In genomic region chr7:102431617-102432298, GRCh38 we compare ENCODE assay signal across 1 cellular context.
TF ChIP-seq lines count a peak whose summit lies in the region.

No MANE protein-coding gene starts in this region.

TF ChIP-seq in HepG2, 621 proteins besides CTCF, POLR2A, EP300 and RAD21:
- TF ChIP-seq, protein P1, sequence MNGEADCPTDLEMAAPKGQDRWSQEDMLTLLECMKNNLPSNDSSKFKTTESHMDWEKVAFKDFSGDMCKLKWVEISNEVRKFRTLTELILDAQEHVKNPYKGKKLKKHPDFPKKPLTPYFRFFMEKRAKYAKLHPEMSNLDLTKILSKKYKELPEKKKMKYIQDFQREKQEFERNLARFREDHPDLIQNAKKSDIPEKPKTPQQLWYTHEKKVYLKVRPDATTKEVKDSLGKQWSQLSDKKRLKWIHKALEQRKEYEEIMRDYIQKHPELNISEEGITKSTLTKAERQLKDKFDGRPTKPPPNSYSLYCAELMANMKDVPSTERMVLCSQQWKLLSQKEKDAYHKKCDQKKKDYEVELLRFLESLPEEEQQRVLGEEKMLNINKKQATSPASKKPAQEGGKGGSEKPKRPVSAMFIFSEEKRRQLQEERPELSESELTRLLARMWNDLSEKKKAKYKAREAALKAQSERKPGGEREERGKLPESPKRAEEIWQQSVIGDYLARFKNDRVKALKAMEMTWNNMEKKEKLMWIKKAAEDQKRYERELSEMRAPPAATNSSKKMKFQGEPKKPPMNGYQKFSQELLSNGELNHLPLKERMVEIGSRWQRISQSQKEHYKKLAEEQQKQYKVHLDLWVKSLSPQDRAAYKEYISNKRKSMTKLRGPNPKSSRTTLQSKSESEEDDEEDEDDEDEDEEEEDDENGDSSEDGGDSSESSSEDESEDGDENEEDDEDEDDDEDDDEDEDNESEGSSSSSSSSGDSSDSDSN (CRISPR knock-in tag; IDR thresholded peaks at IDR 0.05) = 0 out of 2 replicates have a peak, but pooled peaks have one; percentile 20
- peak; percentile 66; the same call in 1 of the 2 replicates for TF ChIP-seq ZNF770 (CRISPR knock-in tag; IDR thresholded peaks at IDR 0.05)
- TF ChIP-seq ZSCAN21 (CRISPR knock-in tag; IDR thresholded peaks at IDR 0.05; ENCODE audit: borderline replicate concordance) = no peak
- TF ChIP-seq ZBTB7B (CRISPR knock-in tag; IDR thresholded peaks at IDR 0.05) = 0 out of 2 replicates have a peak, but pooled peaks have one; percentile 24
- TF ChIP-seq FOXK1 (CRISPR knock-in tag; IDR thresholded peaks at IDR 0.05; ENCODE audit: borderline replicate concordance, low read depth) = no peak
- no peak for TF ChIP-seq ZNF576 (CRISPR knock-in tag; IDR thresholded peaks at IDR 0.05)
- TF ChIP-seq ZNF749 (CRISPR knock-in tag; IDR thresholded peaks at IDR 0.05; ENCODE audit: borderline replicate concordance) = no peak
- no peak for TF ChIP-seq FOSL1 (CRISPR knock-in tag; IDR thresholded peaks at IDR 0.05; ENCODE audit: borderline replicate concordance)
- TF ChIP-seq ZBTB8A (CRISPR knock-in tag; IDR thresholded peaks at IDR 0.05; ENCODE audit: borderline replicate concordance, low read depth) = no peak
- no peak for TF ChIP-seq ZNF83 (CRISPR knock-in tag; IDR thresholded peaks at IDR 0.05; ENCODE audit: borderline replicate concordance)
- TF ChIP-seq ETV5 (CRISPR knock-in tag; IDR thresholded peaks at IDR 0.05; ENCODE audit: borderline replicate concordance) = peak; percentile 9; the same call in 1 of the 2 replicates
- TF ChIP-seq HNRNPL (IDR thresholded peaks at IDR 0.05; ENCODE audit: low read depth, low read length) = 0 out of 2 replicates have a peak, but pooled peaks have one; percentile 26
- TF ChIP-seq, protein P2, sequence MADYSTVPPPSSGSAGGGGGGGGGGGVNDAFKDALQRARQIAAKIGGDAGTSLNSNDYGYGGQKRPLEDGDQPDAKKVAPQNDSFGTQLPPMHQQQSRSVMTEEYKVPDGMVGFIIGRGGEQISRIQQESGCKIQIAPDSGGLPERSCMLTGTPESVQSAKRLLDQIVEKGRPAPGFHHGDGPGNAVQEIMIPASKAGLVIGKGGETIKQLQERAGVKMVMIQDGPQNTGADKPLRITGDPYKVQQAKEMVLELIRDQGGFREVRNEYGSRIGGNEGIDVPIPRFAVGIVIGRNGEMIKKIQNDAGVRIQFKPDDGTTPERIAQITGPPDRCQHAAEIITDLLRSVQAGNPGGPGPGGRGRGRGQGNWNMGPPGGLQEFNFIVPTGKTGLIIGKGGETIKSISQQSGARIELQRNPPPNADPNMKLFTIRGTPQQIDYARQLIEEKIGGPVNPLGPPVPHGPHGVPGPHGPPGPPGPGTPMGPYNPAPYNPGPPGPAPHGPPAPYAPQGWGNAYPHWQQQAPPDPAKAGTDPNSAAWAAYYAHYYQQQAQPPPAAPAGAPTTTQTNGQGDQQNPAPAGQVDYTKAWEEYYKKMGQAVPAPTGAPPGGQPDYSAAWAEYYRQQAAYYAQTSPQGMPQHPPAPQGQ (CRISPR knock-in tag; IDR thresholded peaks at IDR 0.05; ENCODE audit: borderline replicate concordance) = no peak
- TF ChIP-seq PITX1 (CRISPR knock-in tag; IDR thresholded peaks at IDR 0.05) = no peak
- peak; percentile 30; the same call in 1 of the 2 replicates for TF ChIP-seq ZNF768 (CRISPR knock-in tag; IDR thresholded peaks at IDR 0.05)
TF ChIP-seq in HepG2: peak in this region for 6.
